In the genomic region with DNA sequence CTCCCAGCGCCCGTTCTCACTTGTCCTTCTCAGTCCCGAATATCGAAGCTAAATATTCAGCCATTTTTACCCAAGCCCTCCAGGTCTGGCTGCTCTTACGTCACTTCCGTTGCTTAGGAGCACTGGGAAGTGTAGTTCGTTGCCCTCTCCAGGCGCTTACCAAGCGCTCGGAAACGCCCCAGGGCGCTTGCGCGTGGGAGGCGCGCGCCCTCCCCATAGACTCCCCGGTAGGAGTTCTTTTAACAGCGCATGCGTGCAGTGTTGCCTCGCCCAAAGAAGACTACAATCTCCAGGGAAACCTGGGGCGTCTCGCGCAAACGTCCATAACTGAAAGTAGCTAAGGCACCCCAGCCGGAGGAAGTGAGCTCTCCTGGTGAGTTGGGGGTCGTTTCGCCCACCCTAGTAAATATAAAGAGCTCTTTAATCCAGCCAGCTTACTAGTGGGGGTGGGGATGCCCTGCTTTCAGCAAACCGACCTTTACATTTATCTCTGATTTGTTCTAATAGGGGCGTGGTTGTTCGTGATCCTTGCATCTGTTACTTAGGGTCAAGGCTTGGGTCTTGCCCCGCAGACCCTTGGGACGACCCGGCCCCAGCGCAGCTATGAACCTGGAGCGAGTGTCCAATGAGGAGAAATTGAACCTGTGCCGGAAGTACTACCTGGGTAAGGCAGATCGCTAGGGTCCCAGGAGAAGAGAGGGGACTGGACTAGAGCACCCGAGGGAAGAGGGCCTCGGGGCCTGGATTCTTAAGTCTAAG, we compare ENCODE assay signal across 8 cellular contexts.
DNase-seq lines count a peak whose midpoint lies in the region; ATAC-seq lines count a peak whose summit lies in the region.

Gene PSENEN (plus strand): TSS at position 324 of the 759 bp plus-strand sequence. CDS start 280 bp downstream, at position 604.
A gene with protein sequence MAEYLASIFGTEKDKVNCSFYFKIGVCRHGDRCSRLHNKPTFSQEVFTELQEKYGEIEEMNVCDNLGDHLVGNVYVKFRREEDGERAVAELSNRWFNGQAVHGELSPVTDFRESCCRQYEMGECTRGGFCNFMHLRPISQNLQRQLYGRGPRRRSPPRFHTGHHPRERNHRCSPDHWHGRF (minus strand): TSS at position 91 of the 759 bp plus-strand sequence. CDS start 27 bp downstream, at position 64.

- peak; percentile 39 for ATAC-seq in HG02610 (IDR thresholded peaks at IDR 0.05; ENCODE audit: unreplicated experiment)

- H3K27ac Mint-ChIP-seq in activated naive CD4-positive, alpha-beta T cell treated with anti-CD3 and anti-CD28 coated beads, Interleukin-2, amount 50 U/mL, for 24 hours = peak within 1 kb of the TSS; percentile 97

- DNase-seq in GM04503 (ENCODE audit: low read depth) (peak; percentile 93), NCI-H1105 (lab: John Stamatoyannopoulos, UW) (peak; percentile 99), SKM-1 (lab: John Stamatoyannopoulos, UW; ENCODE audit: unreplicated experiment) (peak; percentile 96), globus pallidus (ENCODE audit: low spot score) (peak; percentile 100), non-pigmented ciliary epithelial cell (ENCODE audit: low read depth) (peak; percentile 98), substantia nigra (lab: John Stamatoyannopoulos, UW) (peak; percentile 84 to 99 (median 97))

- peak within 1 kb of the TSS; percentile 91 for H3K4me3 Mint-ChIP-seq in activated naive CD4-positive, alpha-beta T cell treated with anti-CD3 and anti-CD28 coated beads, Interleukin-2, amount 50 U/mL, for 24 hours

- no peaks in the 10 kb centered on the region for H3K27me3 Mint-ChIP-seq in activated naive CD4-positive, alpha-beta T cell treated with anti-CD3 and anti-CD28 coated beads, Interleukin-2, amount 50 U/mL, for 24 hours

- peaks cover 70% of the 10 kb centered on the region for H3K4me1 Mint-ChIP-seq in activated naive CD4-positive, alpha-beta T cell treated with anti-CD3 and anti-CD28 coated beads, Interleukin-2, amount 50 U/mL, for 24 hours

- H3K27ac ChIP-seq in substantia nigra (ENCODE audit: low read depth, low read length, poor library complexity, severe bottlenecking) = peak within 1 kb of the TSS; percentile 96

- H3K9me3 Mint-ChIP-seq in activated naive CD4-positive, alpha-beta T cell treated with anti-CD3 and anti-CD28 coated beads, Interleukin-2, amount 50 U/mL, for 24 hours = no peaks in the 10 kb centered on the region

- peaks cover 2% of the 10 kb centered on the region for H3K36me3 Mint-ChIP-seq in activated naive CD4-positive, alpha-beta T cell treated with anti-CD3 and anti-CD28 coated beads, Interleukin-2, amount 50 U/mL, for 24 hours

Comparison
In these comparisons a context has a peak if more than half of its experiments do, and no peak if none do; other contexts are left out.
1. Peak in every context shown above with its lines: DNase-seq, ATAC-seq and H3K27ac ChIP-seq.